ENCODE assay signal across 23 cellular contexts in genomic region chr1:62370594-62370993, GRCh38. TPM values are rescaled to one million over a fixed set of nuclear protein-coding genes. Genes with fewer than 3 reads are reported as not detected.
A peak's percentile ranks its signal among the peaks of the same experiment; 100 is the strongest.
DNase-seq lines count a peak whose midpoint lies in the region; ATAC-seq, FAIRE-seq and TF ChIP-seq lines count a peak whose summit lies in the region.
"Had no signal": no experiment of that assay in that cellular context is flagged by ENCODE, and none has a peak within 500 bp of the region (broad histone marks: within the 10 kb centered on the region; RNA-seq: fewer than 3 reads in every experiment).

No MANE protein-coding gene starts in this region.

- H3K4me3 ChIP-seq in bronchial epithelial cell (ENCODE audit: low read depth, low read length) (no peak overlapping the region), lower lobe of right lung (no peak overlapping the region), transverse colon (no peak overlapping the region)
- H3K4me3 ChIP-seq: BLaER1, GM12878 had no signal

- no peaks in the 10 kb centered on the region for H3K9me3 Mint-ChIP-seq in type B pancreatic cell

- peak; percentile 91 to 97 for ATAC-seq in lower lobe of right lung
- no peak for ATAC-seq in left lobe of liver
- ATAC-seq: GM12878 had no signal

- no peak for TF ChIP-seq POLR2A in transverse colon (IDR thresholded peaks at IDR 0.05)

- WGBS in transverse colon (ENCODE audit: low coverage in 1 of 2), 2 donors: 85 to 89% methylated on average over 9 of the region's 9 CpGs

- TF ChIP-seq EP300 in transverse colon (IDR thresholded peaks at IDR 0.05; ENCODE audit: low read depth): no peak

- H3K36me3 ChIP-seq in bronchial epithelial cell (ENCODE audit: control insufficient read depth, insufficient read depth, low read length) (no peaks in the 10 kb centered on the region), lower lobe of right lung (no peaks in the 10 kb centered on the region), transverse colon (no peaks in the 10 kb centered on the region)
- H3K36me3 ChIP-seq: BLaER1 had no signal

- in situ Hi-C loops in transverse colon (cut with MboI; ENCODE audit: low pct_ligation_motif_present in 1 of 4, low pct_unique_long_range_greater_than_20kb in 1 of 4, low sequenced_read_pairs in 3 of 4): no loop called here

- H3K36me3 Mint-ChIP-seq in type B pancreatic cell: no peaks in the 10 kb centered on the region
- H3K36me3 Mint-ChIP-seq: CD14-positive monocyte; CD4-positive, alpha-beta memory T cell had no signal

- peaks cover 3% of the 10 kb centered on the region for H3K27me3 ChIP-seq in bronchial epithelial cell (ENCODE audit: control insufficient read depth, insufficient read depth, low read length)
- H3K27me3 ChIP-seq in lower lobe of right lung (ENCODE audit: low read depth): no peaks in the 10 kb centered on the region
- H3K27me3 ChIP-seq in transverse colon: no peaks in the 10 kb centered on the region
- H3K27me3 ChIP-seq: BLaER1 had no signal

- H3K9me3 ChIP-seq in lower lobe of right lung (no peaks in the 10 kb centered on the region), transverse colon (no peaks in the 10 kb centered on the region)
- H3K9me3 ChIP-seq: BLaER1 had no signal

- TF ChIP-seq CTCF in bronchial epithelial cell (IDR thresholded peaks at IDR 0.05; ENCODE audit: insufficient read depth, low read length, severe bottlenecking) (no peak), lower lobe of right lung (IDR thresholded peaks at IDR 0.05) (no peak), type B pancreatic cell (conservative IDR thresholded peaks at IDR 0.05) (no peak), transverse colon (IDR thresholded peaks at IDR 0.05) (no peak)

- no peaks in the 10 kb centered on the region for H3K4me1 Mint-ChIP-seq in type B pancreatic cell (ENCODE audit: unreplicated experiment)
- H3K4me1 Mint-ChIP-seq: CD14-positive monocyte; CD4-positive, alpha-beta memory T cell had no signal

- H3K27me3 Mint-ChIP-seq in type B pancreatic cell: peaks cover 5% of the 10 kb centered on the region

- no peak overlapping the region for H3K4me3 Mint-ChIP-seq in type B pancreatic cell
- H3K4me3 Mint-ChIP-seq: CD14-positive monocyte; CD4-positive, alpha-beta memory T cell; H9 had no signal

- intact Hi-C loops in lower lobe of right lung (cut with DNase I): no loop called here
- intact Hi-C loops in transverse colon (cut with DNase I; ENCODE audit: low total_unique reads): no loop called here

- peak; percentile 22 for DNase-seq in bronchial epithelial cell (ENCODE audit: low read depth)
- DNase-seq in lower lobe of right lung: peak; percentile 61
- peak; percentile 71 for DNase-seq in pons (ENCODE audit: low spot score)
- DNase-seq in type B pancreatic cell (ENCODE audit: extremely low spot score, unreplicated experiment): no peak
- DNase-seq in transverse colon: no peak
- DNase-seq in left lobe of liver (ENCODE audit: low spot score): no peak
- DNase-seq in dermis blood vessel endothelial cell: no peak
- no peak for DNase-seq in SHP77 (lab: John Stamatoyannopoulos, UW)
- DNase-seq: 8988T; Calu3; CD4-positive, alpha-beta memory T cell; DMS 273 treated with DMSO at 0.1 percent for 48 hours; DMS53; DND-41; EL; GOT3; H9 had no signal

- H3K4me1 ChIP-seq in lower lobe of right lung (no peaks in the 10 kb centered on the region), transverse colon (no peaks in the 10 kb centered on the region)
- H3K4me1 ChIP-seq: BLaER1 had no signal

- no peak for FAIRE-seq in bronchial epithelial cell (lab: Jason Lieb, UNC)
- FAIRE-seq: GM12878 had no signal

- peak overlapping the region; percentile 66 for H3K27ac ChIP-seq in lower lobe of right lung
- H3K27ac ChIP-seq in transverse colon: no peak overlapping the region
- H3K27ac ChIP-seq: BLaER1, HL-60 had no signal

- H3K27ac Mint-ChIP-seq in type B pancreatic cell: peak overlapping the region; percentile 7
- H3K27ac Mint-ChIP-seq: CD14-positive monocyte; CD4-positive, alpha-beta memory T cell; H9 had no signal

RNA-seq across cellular contexts. Expression of gene KANK4, which starts 51.4 kb away (rescaled TPM):
- total RNA-seq in bronchial epithelial cell: 0.13 and 0.26 TPM in 2 replicates
- total RNA-seq in lower lobe of right lung: 4.4 TPM
- 5.9 and 11.3 TPM in 2 replicates for total RNA-seq in type B pancreatic cell (ENCODE audit: low replicate concordance)
- 1 to 10 TPM in 2 of 4 donors, not detected in 2; 1.2 to 1.3 TPM for total RNA-seq in transverse colon
- 2.4 TPM for total RNA-seq in left lobe of liver
- not detected in 2 replicates for total RNA-seq in dermis blood vessel endothelial cell
- total RNA-seq: Calu3; CD4-positive, alpha-beta memory T cell; G401; GM12878; HT1080 had no signal

Comparison
In these comparisons a context has a peak if more than half of its experiments do, and no peak if none do; other contexts are left out.
1. DNase-seq: peak in bronchial epithelial cell (single experiment), lower lobe of right lung (single experiment) and pons (single experiment); none in type B pancreatic cell (single experiment), transverse colon (single experiment), left lobe of liver (single experiment), dermis blood vessel endothelial cell (single experiment) and SHP77 (0 of 2).